14 cellular contexts compared by ENCODE assay signal in the genomic region with DNA sequence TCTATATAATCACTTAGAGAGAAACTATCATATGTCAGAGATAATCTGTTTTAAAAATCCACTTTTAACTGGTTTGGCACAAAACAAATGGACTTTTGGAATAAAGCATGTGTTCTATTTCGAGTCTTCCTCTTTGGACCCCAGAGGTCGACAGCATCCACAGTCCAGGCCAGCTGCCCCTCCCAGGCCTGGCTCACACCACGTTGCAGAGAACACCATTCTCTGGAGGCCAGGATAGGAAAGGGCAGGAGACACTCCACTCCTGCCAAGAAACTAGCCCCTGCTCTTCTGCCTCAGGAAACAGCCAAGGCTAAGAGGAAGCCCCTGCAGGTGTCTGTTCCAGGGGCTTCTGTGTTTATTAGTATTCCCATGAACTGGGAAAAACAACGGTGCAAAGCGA.
"Had no signal": no experiment of that assay in that cellular context is flagged by ENCODE, and none has a peak within 500 bp of the region (broad histone marks: within the 10 kb centered on the region; RNA-seq: fewer than 3 reads in every experiment).

No MANE protein-coding gene starts in this region.

- H3K9me3 ChIP-seq: breast epithelium, colonic mucosa, esophagus squamous epithelium, gastrocnemius medialis, thoracic aorta had no signal

- H3K4me1 ChIP-seq: breast epithelium, colonic mucosa had no signal

- DNase-seq: activated CD4-positive, alpha-beta T cell treated with anti-CD3 and anti-CD28 coated beads, Interleukin-2, amount 50 U/mL, for 4 hours; activated naive CD4-positive, alpha-beta T cell treated with Interleukin-2 at 50 U/mL for 16 hours; activated naive CD8-positive, alpha-beta T cell treated with anti-CD3 and anti-CD28 coated beads for 36 hours; activated T-cell treated with anti-CD3 and anti-CD28 coated beads, Interleukin-2, amount 50 U/mL, for 48 hours; colonic mucosa; dorsolateral prefrontal cortex; esophagus squamous epithelium; gastrocnemius medialis; stimulated activated CD4-positive, alpha-beta T cell treated with anti-CD3 and anti-CD28 coated beads, Interleukin-2, amount 100 ng/mL, for 48 hours; stimulated activated CD8-positive, alpha-beta memory T cell treated with anti-CD3 and anti-CD28 coated beads, Interleukin-4, amount 100 ng/mL, for 48 hours; stimulated activated naive CD4-positive, alpha-beta T cell; T-helper 1 cell had no signal

- H3K36me3 ChIP-seq: breast epithelium, colonic mucosa, esophagus squamous epithelium, gastrocnemius medialis, thoracic aorta had no signal

- ATAC-seq: gastrocnemius medialis had no signal

- H3K4me3 ChIP-seq: breast epithelium, colonic mucosa, dorsolateral prefrontal cortex, esophagus squamous epithelium, gastrocnemius medialis, thoracic aorta had no signal

- H3K27ac ChIP-seq: breast epithelium, colonic mucosa, dorsolateral prefrontal cortex, esophagus squamous epithelium, gastrocnemius medialis, thoracic aorta had no signal

- H3K27me3 ChIP-seq: breast epithelium, colonic mucosa, dorsolateral prefrontal cortex, esophagus squamous epithelium, gastrocnemius medialis had no signal
